ENCODE assay signal across 20 cellular contexts in the genomic region with DNA sequence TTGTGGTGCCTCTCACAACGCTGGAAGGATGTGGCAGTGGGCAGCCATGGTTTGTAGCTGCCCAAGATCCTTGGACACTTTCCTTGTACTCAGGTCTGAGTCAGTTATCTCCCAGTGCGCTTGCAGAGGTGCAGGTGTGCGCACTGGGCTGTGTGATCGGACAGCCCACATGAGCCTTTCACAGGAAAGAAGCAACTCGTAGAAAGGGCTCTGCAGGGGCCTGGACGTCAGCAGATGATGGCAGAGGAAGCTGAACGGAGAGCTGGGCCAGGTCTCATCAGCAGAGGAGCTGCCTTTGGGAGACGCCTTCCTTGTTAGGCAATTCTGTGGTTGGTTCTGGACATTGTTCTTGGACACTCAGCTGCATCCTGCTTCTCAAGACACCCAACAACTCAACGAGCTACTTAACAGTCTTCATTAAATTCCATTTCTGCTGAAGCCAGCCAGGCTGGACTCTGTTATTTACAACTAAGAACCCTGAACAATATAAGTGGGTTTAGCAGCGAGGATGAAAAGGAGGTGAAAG. TPM values are rescaled to one million over a fixed set of nuclear protein-coding genes. Genes with fewer than 3 reads are reported as not detected.
DNase-seq lines count a peak whose midpoint lies in the region; ATAC-seq, FAIRE-seq and TF ChIP-seq lines count a peak whose summit lies in the region.
"Had no signal": no experiment of that assay in that cellular context is flagged by ENCODE, and none has a peak within 500 bp of the region (broad histone marks: within the 10 kb centered on the region; RNA-seq: fewer than 3 reads in every experiment).

No MANE protein-coding gene starts in this region.

- no peak overlapping the region for H3K4me2 ChIP-seq in K562 (ENCODE audit: insufficient read depth, low read length)
- H3K4me2 ChIP-seq in mesenchymal stem cell (ENCODE audit: low read length, poor library complexity, severe bottlenecking) = no peak overlapping the region
- peak overlapping the region; percentile 15 for H3K4me2 ChIP-seq in smooth muscle cell
- H3K4me2 ChIP-seq: A549, BLaER1 had no signal

- H3K4ac ChIP-seq in mesenchymal stem cell (ENCODE audit: low read depth in 1 of 2, low read length in 2 of 2) = no peak overlapping the region

- no peak overlapping the region for H2BK15ac ChIP-seq in mesenchymal stem cell (ENCODE audit: low read depth, poor library complexity, severe bottlenecking)

- H3K4me3 ChIP-seq in K562 (no peak overlapping the region), mesenchymal stem cell (ENCODE audit: insufficient read depth in 1 of 2, low read depth in 1 of 2, low read length in 2 of 2) (no peak overlapping the region), smooth muscle cell (no peak overlapping the region), lower lobe of right lung (no peak overlapping the region)
- H3K4me3 ChIP-seq: A549, BLaER1 had no signal

- TF ChIP-seq EP300 in K562 (IDR thresholded peaks at IDR 0.05; ENCODE audit: low read length) = no peak

- no peak overlapping the region for H3K14ac ChIP-seq in mesenchymal stem cell (ENCODE audit: low read length in 2 of 2)

- peak overlapping the region; percentile 53 for H4K8ac ChIP-seq in mesenchymal stem cell (ENCODE audit: low read length)

- BruUV-seq in K562 (replicated peaks; lab: Mats Ljungman, UMichigan) = no TSS peak

- no peaks in the 10 kb centered on the region for H3K36me3 ChIP-seq in K562 (ENCODE audit: control insufficient read depth, insufficient read depth, low read length)
- H3K36me3 ChIP-seq in mesenchymal stem cell (ENCODE audit: control insufficient read depth in 1 of 2, insufficient read depth in 2 of 2, low read depth in 1 of 2, low read length in 2 of 2) = no peaks in the 10 kb centered on the region
- no peaks in the 10 kb centered on the region for H3K36me3 ChIP-seq in smooth muscle cell (ENCODE audit: low read depth)
- H3K36me3 ChIP-seq in lower lobe of right lung = no peaks in the 10 kb centered on the region
- H3K36me3 ChIP-seq: BLaER1 had no signal

- no peak overlapping the region for H2BK120ac ChIP-seq in mesenchymal stem cell (ENCODE audit: low read depth, low read length)

- H3K9me1 ChIP-seq in K562 (ENCODE audit: control insufficient read depth, insufficient read depth, low read length) = no peaks in the 10 kb centered on the region

- H3K4me1 ChIP-seq in K562 (replicated peaks in 1 of 2; ENCODE audit: control insufficient read depth in 2 of 2, insufficient read depth in 2 of 2, low read length in 2 of 2) (peaks cover 0 to 5% of the 10 kb centered on the region in 2 experiments; a peak in 1 of 5 replicates), mesenchymal stem cell (ENCODE audit: control insufficient read depth, insufficient read depth, low read depth, low read length) (no peaks in the 10 kb centered on the region), smooth muscle cell (ENCODE audit: low read depth) (peaks cover 8% of the 10 kb centered on the region), lower lobe of right lung (peaks cover 9% of the 10 kb centered on the region)
- H3K4me1 ChIP-seq: A549, BLaER1, Caco-2 had no signal

- no peak overlapping the region for H3K9ac ChIP-seq in K562 (ENCODE audit: insufficient read depth in 1 of 2, low read depth in 2 of 2, low read length in 2 of 2)
- H3K9ac ChIP-seq in mesenchymal stem cell (ENCODE audit: low read length) = no peak overlapping the region
- no peak overlapping the region for H3K9ac ChIP-seq in smooth muscle cell (ENCODE audit: low read depth)
- H3K9ac ChIP-seq: BLaER1 had no signal

- H2AK5ac ChIP-seq in mesenchymal stem cell (ENCODE audit: low read length, severe bottlenecking) = no peak overlapping the region

- ATAC-seq in K562 = no peak
- ATAC-seq in GM18858 (IDR thresholded peaks at IDR 0.05; ENCODE audit: unreplicated experiment) = no peak
- no peak for ATAC-seq in lower lobe of right lung
- ATAC-seq: A549 had no signal

- TF ChIP-seq RAD21 in K562 (CRISPR knock-in tag; conservative IDR thresholded peaks at IDR 0.05 in 1 of 2, IDR thresholded peaks at IDR 0.05 in 1 of 2) = no peak

- H3K18ac ChIP-seq in mesenchymal stem cell (ENCODE audit: low read depth in 1 of 2, low read length in 2 of 2) = no peak overlapping the region

- H3K9me3 ChIP-seq in K562 (replicated peaks; ENCODE audit: control insufficient read depth, insufficient read depth, low read depth, low read length) (no peaks in the 10 kb centered on the region), mesenchymal stem cell (ENCODE audit: control insufficient read depth, low read length) (no peaks in the 10 kb centered on the region), smooth muscle cell (replicated peaks; ENCODE audit: low read depth) (no peaks in the 10 kb centered on the region), lower lobe of right lung (no peaks in the 10 kb centered on the region)
- H3K9me3 ChIP-seq: A549, BLaER1, Caco-2 had no signal

- no peak overlapping the region for H2BK5ac ChIP-seq in mesenchymal stem cell (ENCODE audit: low read depth, low read length, poor library complexity, severe bottlenecking)

- H3K27me3 ChIP-seq in K562 (ENCODE audit: control insufficient read depth in 2 of 2, insufficient read depth in 2 of 2, low read length in 2 of 2) (peaks cover 60 to 81% of the 10 kb centered on the region in 2 experiments), mesenchymal stem cell (ENCODE audit: control insufficient read depth in 1 of 2, insufficient read depth in 1 of 2, low read length in 2 of 2) (peaks cover 29 to 36% of the 10 kb centered on the region in 2 experiments), smooth muscle cell (ENCODE audit: low read depth) (no peaks in the 10 kb centered on the region), lower lobe of right lung (ENCODE audit: low read depth) (no peaks in the 10 kb centered on the region)
- H3K27me3 ChIP-seq: BLaER1 had no signal

- 1% methylated on average over 10 of the region's 10 CpGs for WGBS in K562 (ENCODE audit: insufficient coverage, low coverage, missing lambda C conversion rate)
- WGBS in mesenchymal stem cell = 72% methylated on average over 8 of the region's 10 CpGs
- WGBS in smooth muscle cell (ENCODE audit: low lambda C conversion rate) = 51% methylated on average over 10 of the region's 10 CpGs

- H2AFZ ChIP-seq in K562 (ENCODE audit: low read depth, low read length) = no peak overlapping the region
- H2AFZ ChIP-seq in mesenchymal stem cell (ENCODE audit: low read depth, low read length) = no peak overlapping the region
- peak overlapping the region; percentile 30 for H2AFZ ChIP-seq in smooth muscle cell (ENCODE audit: low read depth)

- no peak overlapping the region for H4K91ac ChIP-seq in mesenchymal stem cell (ENCODE audit: low read length)

- peaks cover 24% of the 10 kb centered on the region; the same call in 1 of the 2 replicates for H4K20me1 ChIP-seq in K562 (replicated peaks; ENCODE audit: control insufficient read depth, insufficient read depth, low read length)
- no peaks in the 10 kb centered on the region for H4K20me1 ChIP-seq in smooth muscle cell (ENCODE audit: low read depth)
- H4K20me1 ChIP-seq: BLaER1 had no signal

- H3K79me2 ChIP-seq in K562 (ENCODE audit: control insufficient read depth, insufficient read depth, low read length) (no peaks in the 10 kb centered on the region), smooth muscle cell (ENCODE audit: low read depth) (no peaks in the 10 kb centered on the region)

- intact Hi-C loops in K562 (cut with micrococcal nuclease) (no loop called here), lower lobe of right lung (cut with DNase I) (no loop called here)

- H3K79me1 ChIP-seq in mesenchymal stem cell (replicated peaks; ENCODE audit: low read length, poor library complexity, severe bottlenecking) = no peaks in the 10 kb centered on the region

- TF ChIP-seq POLR2A in K562 (conservative IDR thresholded peaks at IDR 0.05) = no peak

- no peak overlapping the region for H3K23ac ChIP-seq in mesenchymal stem cell (ENCODE audit: low read length in 2 of 2)

- no peak for FAIRE-seq in K562 (lab: Jason Lieb, UNC)
- FAIRE-seq: A549, GM12892, GM19239, H1 had no signal

- H3K27ac ChIP-seq in K562 (ENCODE audit: extremely low read depth, low read depth, low read length) (no peak overlapping the region), mesenchymal stem cell (ENCODE audit: low read length, poor library complexity, severe bottlenecking) (no peak overlapping the region), smooth muscle cell (ENCODE audit: low read depth) (no peak overlapping the region), lower lobe of right lung (no peak overlapping the region)
- H3K27ac ChIP-seq: A549, BLaER1 had no signal

- POLR2A ChIA-PET in K562 (lab: Yijun Ruan, JAX) = interaction anchor here (0.6 to 6.0 kb wide), 5 partner anchors 11 to 895 kb away, joined by 3 to 24 read pairs (median 3); a partner anchor contains a TSS

- H3F3A ChIP-seq in smooth muscle cell (ENCODE audit: low read depth) = peaks cover 11% of the 10 kb centered on the region

- DNase-seq in MV-4-11 (lab: John Stamatoyannopoulos, UW) (peak; percentile 16), K562 (ENCODE audit: extremely low read depth in 1 of 4, low spot score in 3 of 4) (no peak), mesenchymal stem cell (peak; percentile 62), smooth muscle cell (lab: John Stamatoyannopoulos, UW; ENCODE audit: unreplicated experiment) (no peak), lower lobe of right lung (no peak)
- no peak for DNase-seq in activated CD4-positive, alpha-beta T cell treated with anti-CD3 and anti-CD28 coated beads for 1 hour
- DNase-seq: AML-193; Caco-2; CD8-positive, alpha-beta memory T cell; DND-41; GDM1; HCEC 1CT; HFFc6 had no signal

- no peak overlapping the region for H2BK12ac ChIP-seq in mesenchymal stem cell (ENCODE audit: low read length in 2 of 2)

- in situ Hi-C loops in K562 (cut with MboI) = no loop called here

- TF ChIP-seq CTCF in K562 (IDR thresholded peaks at IDR 0.05 in 2 of 3, conservative IDR thresholded peaks at IDR 0.05 in 1 of 3; ENCODE audit: insufficient read depth in 2 of 3, low read depth in 1 of 3, low read length in 3 of 3) (no peak), smooth muscle cell (IDR thresholded peaks at IDR 0.05; ENCODE audit: borderline replicate concordance, insufficient read depth, poor library complexity, severe bottlenecking) (no peak), lower lobe of right lung (IDR thresholded peaks at IDR 0.05) (no peak)

- CTCF ChIA-PET in K562 (lab: Yijun Ruan, JAX; ENCODE audit: low intra/inter-chr PET ratio) = no interaction called here

RNA-seq across cellular contexts. Expression of a gene that starts 7.5 kb away (rescaled TPM):
- not detected in 2 replicates for total RNA-seq in K562 (2011; cell fraction: chromatin; rRNA removed; ENCODE audit: low replicate concordance)
- not detected in 2 replicates for total RNA-seq in K562 (2011; cell fraction: nucleolus; rRNA removed)
- total RNA-seq in K562 (2011; cell fraction: nucleoplasm; rRNA removed) = not detected in 2 replicates
- total RNA-seq in K562 (2014; rRNA removed) = not detected in 2 replicates
- not detected in 2 replicates for total RNA-seq in K562 (2014; rRNA removed; fragmentation: Illumina TruSeq; extraction: Trizol)
- total RNA-seq in K562 (2015; rRNA removed; fragmentation: Illumina TruSeq; extraction: Trizol) = not detected in 2 replicates
- total RNA-seq in K562 (2021) = not detected in 2 replicates
- polyA plus RNA-seq in K562 (2011; rRNA removed) = 0.09 TPM in 1 of 2 replicates, not detected in the other
- polyA plus RNA-seq in K562 (2011; cell fraction: cytosol; rRNA removed) = 0.04 and 0.16 TPM in 2 replicates
- 0.10 and 0.11 TPM in 2 replicates for polyA plus RNA-seq in K562 (2011; cell fraction: nucleus; rRNA removed)
- not detected in 2 replicates for polyA plus RNA-seq in K562 (2012)
- not detected in 2 replicates for polyA plus RNA-seq in K562 (2014; fragmentation: Illumina TruSeq; extraction: Trizol)
- not detected for polyA plus RNA-seq in K562 (2014; fragmentation: Nextera tagmentation; extraction: Ambion mirVana)
- polyA plus RNA-seq in K562 (2014; rRNA removed) = 0.15 TPM in 1 of 2 replicates, not detected in the other
- polyA minus RNA-seq in K562 (2011; rRNA and poly(A)+ RNA removed) = not detected in 2 replicates
- not detected in 2 replicates for polyA minus RNA-seq in K562 (2011; cell fraction: cytosol; rRNA and poly(A)+ RNA removed)
- not detected in 2 replicates for polyA minus RNA-seq in K562 (2011; cell fraction: nucleus; rRNA and poly(A)+ RNA removed)
- polyA plus RNA-seq in mesenchymal stem cell (2013, experiment 1 of 2) = 0.17 TPM
- polyA plus RNA-seq in mesenchymal stem cell (2013, experiment 2 of 2) = 0.11 TPM
- 43.0 and 45.2 TPM in 2 replicates for total RNA-seq in smooth muscle cell
- polyA plus RNA-seq in smooth muscle cell = 66.2 and 69.5 TPM in 2 replicates
- total RNA-seq in lower lobe of right lung = not detected
- total RNA-seq: Caco-2; CD8-positive, alpha-beta memory T cell; H1; HFFc6 had no signal
- polyA plus RNA-seq: A549; AG04450; CD8-positive, alpha-beta memory T cell had no signal

RNA-seq across cellular contexts. Expression of a gene that starts 36.0 kb away (rescaled TPM):
- 40.9 and 52.1 TPM in 2 replicates for total RNA-seq in K562 (2011; cell fraction: chromatin; rRNA removed; ENCODE audit: low replicate concordance)
- total RNA-seq in K562 (2011; cell fraction: nucleolus; rRNA removed) = 63.2 and 70.9 TPM in 2 replicates
- 77.4 and 94.5 TPM in 2 replicates for total RNA-seq in K562 (2011; cell fraction: nucleoplasm; rRNA removed)
- total RNA-seq in K562 (2014; rRNA removed) = 191 and 206 TPM in 2 replicates
- 123 and 130 TPM in 2 replicates for total RNA-seq in K562 (2014; rRNA removed; fragmentation: Illumina TruSeq; extraction: Trizol)
- total RNA-seq in K562 (2015; rRNA removed; fragmentation: Illumina TruSeq; extraction: Trizol) = 107 and 118 TPM in 2 replicates
- total RNA-seq in K562 (2021) = 169 and 198 TPM in 2 replicates
- 537 and 538 TPM in 2 replicates for polyA plus RNA-seq in K562 (2011; rRNA removed)
- 530 and 732 TPM in 2 replicates for polyA plus RNA-seq in K562 (2011; cell fraction: cytosol; rRNA removed)
- 174 and 259 TPM in 2 replicates for polyA plus RNA-seq in K562 (2011; cell fraction: nucleus; rRNA removed)
- polyA plus RNA-seq in K562 (2012) = 318 and 451 TPM in 2 replicates
- 229 and 241 TPM in 2 replicates for polyA plus RNA-seq in K562 (2014; fragmentation: Illumina TruSeq; extraction: Trizol)
- 100 to 1,000 TPM; 648 to 712 TPM for polyA plus RNA-seq in K562 (2014; fragmentation: Nextera tagmentation; extraction: Ambion mirVana)
- 320 and 438 TPM in 2 replicates for polyA plus RNA-seq in K562 (2014; rRNA removed)
- 150 and 153 TPM in 2 replicates for polyA minus RNA-seq in K562 (2011; rRNA and poly(A)+ RNA removed)
- 52.8 and 60.1 TPM in 2 replicates for polyA minus RNA-seq in K562 (2011; cell fraction: cytosol; rRNA and poly(A)+ RNA removed)
- 27.1 and 59.8 TPM in 2 replicates for polyA minus RNA-seq in K562 (2011; cell fraction: nucleus; rRNA and poly(A)+ RNA removed)
- 272 TPM for polyA plus RNA-seq in mesenchymal stem cell (2013, experiment 1 of 2)
- 279 TPM for polyA plus RNA-seq in mesenchymal stem cell (2013, experiment 2 of 2)
- 72.7 and 81.1 TPM in 2 replicates for total RNA-seq in smooth muscle cell
- polyA plus RNA-seq in smooth muscle cell = 150 and 175 TPM in 2 replicates
- total RNA-seq in lower lobe of right lung = 121 TPM

RNA-seq across cellular contexts. Expression of a gene that starts 52.6 kb away (rescaled TPM):
- total RNA-seq in K562 (2011; cell fraction: chromatin; rRNA removed; ENCODE audit: low replicate concordance) = 1.0 and 3.1 TPM in 2 replicates
- total RNA-seq in K562 (2011; cell fraction: nucleolus; rRNA removed) = 0.39 TPM in 1 of 2 replicates, not detected in the other
- total RNA-seq in K562 (2011; cell fraction: nucleoplasm; rRNA removed) = 1.0 and 1.5 TPM in 2 replicates
- total RNA-seq in K562 (2014; rRNA removed) (0.16 TPM in 1 of 2 replicates, not detected in the other), K562 (2014; rRNA removed; fragmentation: Illumina TruSeq; extraction: Trizol) (0.19 and 0.29 TPM in 2 replicates), K562 (2015; rRNA removed; fragmentation: Illumina TruSeq; extraction: Trizol) (0.04 TPM in 1 of 2 replicates, not detected in the other), K562 (2021) (0.07 and 0.29 TPM in 2 replicates), smooth muscle cell (11.6 and 16.5 TPM in 2 replicates), lower lobe of right lung (9.6 TPM)
- polyA plus RNA-seq in K562 (2011; rRNA removed) (0.31 and 0.39 TPM in 2 replicates), K562 (2014; fragmentation: Illumina TruSeq; extraction: Trizol) (0.12 and 0.26 TPM in 2 replicates), K562 (2014; fragmentation: Nextera tagmentation; extraction: Ambion mirVana) (under 1 TPM; 0.20 to 0.23 TPM), K562 (2014; rRNA removed) (0.16 and 0.34 TPM in 2 replicates), smooth muscle cell (6.5 and 7.7 TPM in 2 replicates)
- 0.04 and 0.46 TPM in 2 replicates for polyA plus RNA-seq in K562 (2011; cell fraction: cytosol; rRNA removed)
- polyA plus RNA-seq in K562 (2011; cell fraction: nucleus; rRNA removed) = 0.38 and 0.90 TPM in 2 replicates
- polyA plus RNA-seq in K562 (2012) = 0.39 and 0.97 TPM in 2 replicates
- 0.07 and 0.78 TPM in 2 replicates for polyA minus RNA-seq in K562 (2011; rRNA and poly(A)+ RNA removed)
- polyA minus RNA-seq in K562 (2011; cell fraction: cytosol; rRNA and poly(A)+ RNA removed) = not detected in 2 replicates
- 0.22 TPM in 1 of 2 replicates, not detected in the other for polyA minus RNA-seq in K562 (2011; cell fraction: nucleus; rRNA and poly(A)+ RNA removed)
- 11.9 TPM for polyA plus RNA-seq in mesenchymal stem cell (2013, experiment 1 of 2)
- 12.4 TPM for polyA plus RNA-seq in mesenchymal stem cell (2013, experiment 2 of 2)

Comparison
In these comparisons a context has a peak if more than half of its experiments do, and no peak if none do; other contexts are left out.
1. DNase-seq: peak in MV-4-11 (single experiment) and mesenchymal stem cell (single experiment); none in K562 (0 of 4), smooth muscle cell (single experiment), activated CD4-positive, alpha-beta T cell treated with anti-CD3 and anti-CD28 coated beads for 1 hour (single experiment) and lower lobe of right lung (single experiment).
2. RNA of a gene that starts 7.5 kb away (total RNA-seq): 43.0 to 45.2 TPM in smooth muscle cell; not detected in lower lobe of right lung (single experiment) and not detected in K562; every median in the first group is over 10 times any median in the second.